In the genomic region with DNA sequence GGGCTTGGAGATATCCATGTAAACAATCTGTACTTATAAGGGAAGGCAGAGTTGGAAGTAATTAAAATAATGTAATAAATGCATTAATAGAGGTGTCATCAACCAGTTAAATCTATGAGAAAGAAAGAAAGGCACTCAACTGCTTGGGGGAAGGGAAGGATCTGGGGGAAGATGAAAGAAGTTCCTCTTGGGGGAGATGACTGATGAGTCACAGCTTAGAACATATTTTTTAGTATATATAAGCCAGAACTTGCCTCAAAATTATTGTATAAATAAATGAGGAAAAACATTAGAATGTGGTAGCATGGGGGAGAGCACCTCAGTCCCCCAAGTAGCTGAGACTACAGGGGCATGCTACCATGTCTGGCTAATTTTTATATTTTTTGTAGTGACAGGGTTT, we compare ENCODE assay signal across 21 cellular contexts.
DNase-seq lines count a peak whose midpoint lies in the region; FAIRE-seq and TF ChIP-seq lines count a peak whose summit lies in the region.
"Had no signal": no experiment of that assay in that cellular context is flagged by ENCODE, and none has a peak within 500 bp of the region (broad histone marks: within the 10 kb centered on the region; RNA-seq: fewer than 3 reads in every experiment).

No MANE protein-coding gene starts in this region.

- no peak overlapping the region for H2BK120ac ChIP-seq in mesenchymal stem cell (ENCODE audit: low read depth, low read length)

- H3K27me3 Mint-ChIP-seq in astrocyte (ENCODE audit: low read depth, unreplicated experiment) = no peaks in the 10 kb centered on the region
- H3K27me3 Mint-ChIP-seq: activated CD4-positive, alpha-beta memory T cell treated with anti-CD3 and anti-CD28 coated beads for 36 hours; activated naive CD8-positive, alpha-beta T cell treated with anti-CD3 and anti-CD28 coated beads, Interleukin-2, amount 10 ng/mL, durations not matched to agents 7 days and 5 days; activated T-cell treated with anti-CD3 and anti-CD28 coated beads, Interleukin-2, amount 50 U/mL, for 24 hours had no signal

- peaks cover 8% of the 10 kb centered on the region for H3K9me3 Mint-ChIP-seq in astrocyte (ENCODE audit: unreplicated experiment)

- peaks cover 27% of the 10 kb centered on the region for H3K79me1 ChIP-seq in mesenchymal stem cell (replicated peaks; ENCODE audit: low read length, poor library complexity, severe bottlenecking)

- H3K9ac ChIP-seq in astrocyte (ENCODE audit: low read length) = no peak overlapping the region
- H3K9ac ChIP-seq in mesenchymal stem cell (ENCODE audit: low read length) = no peak overlapping the region
- H3K9ac ChIP-seq: KMS-11 had no signal

- H2BK5ac ChIP-seq in mesenchymal stem cell (ENCODE audit: low read depth, low read length, poor library complexity, severe bottlenecking) = no peak overlapping the region

- DNase-seq in EL (peak; percentile 57), Kasumi-1 (lab: John Stamatoyannopoulos, UW) (peak; percentile 41 to 47), astrocyte (ENCODE audit: low read depth) (peak; percentile 51), mesenchymal stem cell (peak; percentile 23), NCI-H446 (lab: John Stamatoyannopoulos, UW) (no peak), NCI-H1417 treated with DMSO at 0.1 percent for 48 hours (lab: John Stamatoyannopoulos, UW) (no peak), activated gamma-delta T cell (lab: John Stamatoyannopoulos, UW) (no peak)
- DNase-seq: activated CD4-positive, alpha-beta memory T cell treated with anti-CD3 and anti-CD28 coated beads for 36 hours; activated naive CD8-positive, alpha-beta T cell treated with anti-CD3 and anti-CD28 coated beads, Interleukin-2, amount 10 ng/mL, durations not matched to agents 7 days and 5 days; activated T-cell treated with anti-CD3 and anti-CD28 coated beads, Interleukin-2, amount 50 U/mL, for 24 hours; glutamatergic neuron; NCI-H1436 treated with DMSO at 0.1 percent for 48 hours; pancreas; RPMI8226; sigmoid colon; stomach; SW 1271; WERI-Rb-1 had no signal

- H4K91ac ChIP-seq in mesenchymal stem cell (ENCODE audit: low read length) = no peak overlapping the region

- no peak for TF ChIP-seq CTCF in astrocyte (IDR thresholded peaks at IDR 0.05; ENCODE audit: insufficient read depth, low read depth, low read length)

- no peaks in the 10 kb centered on the region for H4K20me1 ChIP-seq in astrocyte (ENCODE audit: insufficient read depth, low read length)

- H3K79me2 ChIP-seq in astrocyte (ENCODE audit: insufficient read depth, low read length) = no peaks in the 10 kb centered on the region

- peaks cover 20% of the 10 kb centered on the region for H3K36me3 Mint-ChIP-seq in astrocyte (ENCODE audit: low read depth, unreplicated experiment)

- H3K4me2 ChIP-seq in astrocyte (ENCODE audit: low read length) = peak overlapping the region; percentile 2
- no peak overlapping the region for H3K4me2 ChIP-seq in mesenchymal stem cell (ENCODE audit: low read length, poor library complexity, severe bottlenecking)
- H3K4me2 ChIP-seq: KMS-11 had no signal

- H3K9me3 ChIP-seq in astrocyte (ENCODE audit: insufficient read depth, low read depth, low read length) (no peaks in the 10 kb centered on the region), mesenchymal stem cell (ENCODE audit: control insufficient read depth, low read length) (peaks cover 11% of the 10 kb centered on the region)

- H3K27ac ChIP-seq in astrocyte (ENCODE audit: low read depth, low read length) (no peak overlapping the region), mesenchymal stem cell (ENCODE audit: low read length, poor library complexity, severe bottlenecking) (no peak overlapping the region)
- H3K27ac ChIP-seq: epithelial cell of prostate, KMS-11, pancreas, sigmoid colon, stomach, WERI-Rb-1 had no signal

- H3K36me3 ChIP-seq in astrocyte (ENCODE audit: insufficient read depth, low read length) = no peaks in the 10 kb centered on the region
- H3K36me3 ChIP-seq in mesenchymal stem cell (ENCODE audit: control insufficient read depth in 1 of 2, insufficient read depth in 2 of 2, low read depth in 1 of 2, low read length in 2 of 2) = peaks cover 15 to 16% of the 10 kb centered on the region in 2 experiments
- H3K36me3 ChIP-seq: pancreas, WERI-Rb-1 had no signal

- H2BK15ac ChIP-seq in mesenchymal stem cell (ENCODE audit: low read depth, poor library complexity, severe bottlenecking) = no peak overlapping the region

- H3K27me3 ChIP-seq in astrocyte (ENCODE audit: insufficient read depth, low read length) (no peaks in the 10 kb centered on the region), mesenchymal stem cell (ENCODE audit: control insufficient read depth in 1 of 2, insufficient read depth in 1 of 2, low read length in 2 of 2) (no peaks in the 10 kb centered on the region)
- H3K27me3 ChIP-seq: pancreas, sigmoid colon, stomach had no signal

- H3K4me1 Mint-ChIP-seq in astrocyte (ENCODE audit: low read depth, unreplicated experiment) = peaks cover 11% of the 10 kb centered on the region

- peaks cover 8% of the 10 kb centered on the region for H3K4me1 ChIP-seq in astrocyte (ENCODE audit: insufficient read depth, low read length)
- peaks cover 7% of the 10 kb centered on the region for H3K4me1 ChIP-seq in mesenchymal stem cell (ENCODE audit: control insufficient read depth, insufficient read depth, low read depth, low read length)
- H3K4me1 ChIP-seq: pancreas, sigmoid colon, stomach had no signal

- H2BK12ac ChIP-seq in mesenchymal stem cell (ENCODE audit: low read length in 2 of 2) = no peak overlapping the region

- H3K18ac ChIP-seq in mesenchymal stem cell (ENCODE audit: low read depth in 1 of 2, low read length in 2 of 2) = peak overlapping the region in 1 of 2 experiments; percentile 21

- H2AK5ac ChIP-seq in mesenchymal stem cell (ENCODE audit: low read length, severe bottlenecking) = no peak overlapping the region

- no peak overlapping the region for H2AFZ ChIP-seq in astrocyte (ENCODE audit: low read depth, low read length)
- H2AFZ ChIP-seq in mesenchymal stem cell (ENCODE audit: low read depth, low read length) = no peak overlapping the region

- no peak overlapping the region for H3K14ac ChIP-seq in mesenchymal stem cell (ENCODE audit: low read length in 2 of 2)

- no peak overlapping the region for H3K27ac Mint-ChIP-seq in astrocyte (ENCODE audit: unreplicated experiment)
- H3K27ac Mint-ChIP-seq: activated CD4-positive, alpha-beta memory T cell treated with anti-CD3 and anti-CD28 coated beads for 36 hours; activated naive CD8-positive, alpha-beta T cell treated with anti-CD3 and anti-CD28 coated beads, Interleukin-2, amount 10 ng/mL, durations not matched to agents 7 days and 5 days; activated T-cell treated with anti-CD3 and anti-CD28 coated beads, Interleukin-2, amount 50 U/mL, for 24 hours had no signal

- H3K4me3 ChIP-seq in astrocyte (ENCODE audit: insufficient read depth, low read depth, low read length) = no peak overlapping the region
- no peak overlapping the region for H3K4me3 ChIP-seq in mesenchymal stem cell (ENCODE audit: insufficient read depth in 1 of 2, low read depth in 1 of 2, low read length in 2 of 2)
- H3K4me3 ChIP-seq: pancreas, sigmoid colon, stomach had no signal

- H3K4me3 Mint-ChIP-seq in astrocyte (ENCODE audit: unreplicated experiment) = no peak overlapping the region
- H3K4me3 Mint-ChIP-seq: activated CD4-positive, alpha-beta memory T cell treated with anti-CD3 and anti-CD28 coated beads for 36 hours; activated naive CD8-positive, alpha-beta T cell treated with anti-CD3 and anti-CD28 coated beads, Interleukin-2, amount 10 ng/mL, durations not matched to agents 7 days and 5 days; activated T-cell treated with anti-CD3 and anti-CD28 coated beads, Interleukin-2, amount 50 U/mL, for 24 hours had no signal

- no peak overlapping the region for H3K23ac ChIP-seq in mesenchymal stem cell (ENCODE audit: low read length in 2 of 2)

- H4K8ac ChIP-seq in mesenchymal stem cell (ENCODE audit: low read length) = no peak overlapping the region

- no peak overlapping the region for H3K4ac ChIP-seq in mesenchymal stem cell (ENCODE audit: low read depth in 1 of 2, low read length in 2 of 2)

- FAIRE-seq in astrocyte (lab: Jason Lieb, UNC) = no peak
- FAIRE-seq: bronchial epithelial cell, pancreas had no signal

Comparison
In these comparisons a context has a peak if more than half of its experiments do, and no peak if none do; other contexts are left out.
1. DNase-seq: peak in EL (single experiment), Kasumi-1 (2 of 2), astrocyte (single experiment) and mesenchymal stem cell (single experiment); none in NCI-H446 (0 of 2), NCI-H1417 treated with DMSO at 0.1 percent for 48 hours (single experiment) and activated gamma-delta T cell (single experiment).